8 cellular contexts compared by ENCODE assay signal in genomic region chr16:74775255-74775654, GRCh38. TPM values are rescaled to one million over a fixed set of nuclear protein-coding genes. Genes with fewer than 3 reads are reported as not detected.
DNase-seq lines count a peak whose midpoint lies in the region; ATAC-seq, FAIRE-seq and TF ChIP-seq lines count a peak whose summit lies in the region.

No MANE protein-coding gene starts in this region.

- H3K4me2 ChIP-seq in GM12878 (ENCODE audit: control insufficient read depth, insufficient read depth), result peak overlapping the region; percentile 91
- peak overlapping the region; percentile 60 for H3K4me2 ChIP-seq in mesenchymal stem cell (ENCODE audit: low read length, poor library complexity, severe bottlenecking)

- no peak overlapping the region for H4K91ac ChIP-seq in mesenchymal stem cell (ENCODE audit: low read length)

- ATAC-seq in Right ventricle myocardium superior (ENCODE audit: poor library complexity) (no peak), GM12878 (no peak)

- in situ Hi-C loops in GM12878 (cut with MboI), result no loop called here

- no peaks in the 10 kb centered on the region for H3K79me1 ChIP-seq in mesenchymal stem cell (replicated peaks; ENCODE audit: low read length, poor library complexity, severe bottlenecking)

- no peak overlapping the region for H3K9ac ChIP-seq in GM12878 (ENCODE audit: control insufficient read depth, insufficient read depth, low read length)
- no peak overlapping the region for H3K9ac ChIP-seq in mesenchymal stem cell (ENCODE audit: low read length)

- H2AK5ac ChIP-seq in mesenchymal stem cell (ENCODE audit: low read length, severe bottlenecking), result no peak overlapping the region

- CTCF ChIA-PET in GM12878 (lab: Yijun Ruan, JAX), result interaction anchor here (0.7 to 8.9 kb wide), 3 partner anchors 12 to 185 kb away, joined by 3 to 35 read pairs (median 5); no protein-coding TSS in a partner anchor

- intact Hi-C loops in left ventricle myocardium inferior (cut with micrococcal nuclease), result no loop called here
- intact Hi-C loops in Right ventricle myocardium superior (cut with DNase I), result no loop called here
- intact Hi-C loops in GM12878 (cut with micrococcal nuclease; ENCODE audit: unreplicated experiment), result no loop called here

- no peak overlapping the region for H3K4ac ChIP-seq in mesenchymal stem cell (ENCODE audit: low read depth in 1 of 2, low read length in 2 of 2)

- SMC1A ChIA-PET in GM12878 (lab: Charles Lee; ENCODE audit: uncharacterized antibody, unreplicated experiment), result interaction anchor here (0.6 kb wide), 1 partner anchor 8 kb away, joined by 3 read pairs; no protein-coding TSS in a partner anchor

- no peak overlapping the region for H3K27ac ChIP-seq in left ventricle myocardium inferior (replicated peaks)
- no peak overlapping the region for H3K27ac ChIP-seq in GM12878 (ENCODE audit: control insufficient read depth, insufficient read depth)
- H3K27ac ChIP-seq in mesenchymal stem cell (ENCODE audit: low read length, poor library complexity, severe bottlenecking), result no peak overlapping the region

- RAD21 ChIA-PET in GM12878 (lab: Charles Lee; ENCODE audit: unreplicated experiment), result interaction anchor here (1.1 kb wide), 1 partner anchor 87 kb away, joined by 3 read pairs; no protein-coding TSS in a partner anchor

- H3K18ac ChIP-seq in mesenchymal stem cell (ENCODE audit: low read depth in 1 of 2, low read length in 2 of 2), result no peak overlapping the region

- DNase-seq in left ventricle myocardium inferior (no peak), Right ventricle myocardium superior (no peak), GM12878 (ENCODE audit: low read depth, low spot score) (no peak), mesenchymal stem cell (no peak), NCI-H2029 (lab: John Stamatoyannopoulos, UW) (no peak), retina (no peak), NOMO-1 treated with dmso at 0.1 percent for 144 hours (lab: John Stamatoyannopoulos, UW; ENCODE audit: unreplicated experiment) (no peak), HK-2 (ENCODE audit: unreplicated experiment) (no peak)

- H3K4me1 ChIP-seq in left ventricle myocardium inferior, result peaks cover 13% of the 10 kb centered on the region
- H3K4me1 ChIP-seq in GM12878 (ENCODE audit: control insufficient read depth, insufficient read depth, low read length), result peaks cover 18% of the 10 kb centered on the region
- H3K4me1 ChIP-seq in mesenchymal stem cell (ENCODE audit: control insufficient read depth, insufficient read depth, low read depth, low read length), result peaks cover 13% of the 10 kb centered on the region

- TF ChIP-seq POLR2A in GM12878 (IDR thresholded peaks at IDR 0.05; ENCODE audit: low read depth, low read length), result no peak

- H3K27me3 ChIP-seq in left ventricle myocardium inferior (ENCODE audit: low read depth) (peaks cover 70% of the 10 kb centered on the region), GM12878 (replicated peaks in 1 of 2; ENCODE audit: control insufficient read depth in 2 of 2, insufficient read depth in 2 of 2, low read length in 1 of 2) (peaks cover 0 to 5% of the 10 kb centered on the region in 2 experiments), mesenchymal stem cell (ENCODE audit: control insufficient read depth in 1 of 2, insufficient read depth in 1 of 2, low read length in 2 of 2) (peaks cover 26 to 55% of the 10 kb centered on the region in 2 experiments)

- H3K79me2 ChIP-seq in GM12878 (ENCODE audit: control insufficient read depth, insufficient read depth, low read length), result no peaks in the 10 kb centered on the region

- H3K4me3 ChIP-seq in left ventricle myocardium inferior, result peak overlapping the region; percentile 64
- H3K4me3 ChIP-seq in GM12878, result peak overlapping the region; percentile 71; the same call in 1 of the 2 replicates
- no peak overlapping the region for H3K4me3 ChIP-seq in mesenchymal stem cell (ENCODE audit: insufficient read depth in 1 of 2, low read depth in 1 of 2, low read length in 2 of 2)

- TF ChIP-seq RAD21 in GM12878 (IDR thresholded peaks at IDR 0.05; ENCODE audit: insufficient read depth, low read depth, low read length), result no peak

- POLR2A ChIA-PET in GM12878 (lab: Charles Lee), result no interaction called here

- no peak for FAIRE-seq in GM12878 (lab: Jason Lieb, UNC)

- H3K14ac ChIP-seq in mesenchymal stem cell (ENCODE audit: low read length in 2 of 2), result no peak overlapping the region

- no peak overlapping the region for H2BK5ac ChIP-seq in mesenchymal stem cell (ENCODE audit: low read depth, low read length, poor library complexity, severe bottlenecking)

- no TSS peak for BruUV-seq in GM12878 (replicated peaks; lab: Mats Ljungman, UMichigan)

- H2AFZ ChIP-seq in GM12878 (ENCODE audit: control insufficient read depth, low read depth, low read length) (no peak overlapping the region; the same call in 1 of the 2 replicates), mesenchymal stem cell (ENCODE audit: low read depth, low read length) (no peak overlapping the region)

- no peak overlapping the region for H2BK12ac ChIP-seq in mesenchymal stem cell (ENCODE audit: low read length in 2 of 2)

- no peaks in the 10 kb centered on the region for H3K36me3 ChIP-seq in left ventricle myocardium inferior
- H3K36me3 ChIP-seq in GM12878 (ENCODE audit: control insufficient read depth in 2 of 2, insufficient read depth in 2 of 2, low read length in 1 of 2), result no peaks in the 10 kb centered on the region
- H3K36me3 ChIP-seq in mesenchymal stem cell (ENCODE audit: control insufficient read depth in 1 of 2, insufficient read depth in 2 of 2, low read depth in 1 of 2, low read length in 2 of 2), result no peaks in the 10 kb centered on the region

- H4K8ac ChIP-seq in mesenchymal stem cell (ENCODE audit: low read length), result no peak overlapping the region

- no peak for TF ChIP-seq CTCF in left ventricle myocardium inferior (IDR thresholded peaks at IDR 0.05; ENCODE audit: borderline replicate concordance)
- no peak for TF ChIP-seq CTCF in GM12878 (IDR thresholded peaks at IDR 0.05 in 2 of 3, conservative IDR thresholded peaks at IDR 0.05 in 1 of 3; ENCODE audit: control insufficient read depth in 2 of 3, extremely low read depth in 1 of 3, insufficient read depth in 1 of 3, low read depth in 3 of 3, low read length in 3 of 3)

- H3K9me3 ChIP-seq in left ventricle myocardium inferior (replicated peaks), result no peaks in the 10 kb centered on the region
- H3K9me3 ChIP-seq in GM12878 (replicated peaks; ENCODE audit: control insufficient read depth, insufficient read depth, low read length), result no peaks in the 10 kb centered on the region
- no peaks in the 10 kb centered on the region for H3K9me3 ChIP-seq in mesenchymal stem cell (ENCODE audit: control insufficient read depth, low read length)

- H2BK120ac ChIP-seq in mesenchymal stem cell (ENCODE audit: low read depth, low read length), result no peak overlapping the region

- H2BK15ac ChIP-seq in mesenchymal stem cell (ENCODE audit: low read depth, poor library complexity, severe bottlenecking), result no peak overlapping the region

- 33% methylated on average over 5 of the region's 5 CpGs for WGBS in GM12878 (ENCODE audit: insufficient coverage, insufficient replicate concordance, low lambda C conversion rate, missing lambda C conversion rate)
- WGBS in mesenchymal stem cell, result 73% methylated on average over 1 of the region's 5 CpGs

- no peak overlapping the region for H3K23ac ChIP-seq in mesenchymal stem cell (ENCODE audit: low read length in 2 of 2)

- no peak for TF ChIP-seq EP300 in GM12878 (IDR thresholded peaks at IDR 0.05; ENCODE audit: borderline replicate concordance in 1 of 2, control insufficient read depth in 1 of 2, low read depth in 2 of 2, low read length in 2 of 2)

- H4K20me1 ChIP-seq in GM12878 (ENCODE audit: control insufficient read depth, insufficient read depth), result no peaks in the 10 kb centered on the region

RNA-seq across cellular contexts. Expression of gene FA2H, which starts 0.6 kb away (rescaled TPM):
- total RNA-seq in left ventricle myocardium inferior (not detected), Right ventricle myocardium superior (0.16 TPM), GM12878 (2014; rRNA removed) (0.05 and 0.73 TPM in 2 replicates), GM12878 (2014; rRNA removed; fragmentation: Illumina TruSeq; extraction: Trizol) (0.18 and 0.60 TPM in 2 replicates), GM12878 (2021) (0.27 and 0.38 TPM in 2 replicates)
- 0.29 and 0.93 TPM in 2 replicates for total RNA-seq in GM12878 (2013; cell fraction: nucleolus; rRNA removed)
- 1.1 TPM for polyA plus RNA-seq in GM12878 (2011; ENCODE audit: low read depth)
- polyA plus RNA-seq in GM12878 (2011; rRNA removed) (0.54 and 0.61 TPM in 2 replicates), GM12878 (2014; fragmentation: Illumina TruSeq; extraction: Trizol) (0.66 and 16.7 TPM in 2 replicates), GM12878 (2014; fragmentation: Nextera tagmentation; extraction: Ambion mirVana) (under 1 TPM in 1 of 2 experiments, not detected in 1; 0.05 TPM), GM12878 (2014; rRNA removed) (0.08 and 0.51 TPM in 2 replicates), GM12878 (2016; fragmentation: Nextera tagmentation; extraction: Ambion mirVana) (not detected)
- 0.09 and 0.27 TPM in 2 replicates for polyA plus RNA-seq in GM12878 (2011; cell fraction: cytosol; rRNA removed)
- 0.06 and 0.79 TPM in 2 replicates for polyA plus RNA-seq in GM12878 (2011; cell fraction: nucleus; rRNA removed)
- 2.6 and 3.6 TPM in 2 replicates for polyA plus RNA-seq in GM12878 (2012)
- not detected in 2 replicates for polyA minus RNA-seq in GM12878 (2011; rRNA and poly(A)+ RNA removed)
- not detected in 2 replicates for polyA minus RNA-seq in GM12878 (2011; cell fraction: cytosol; rRNA and poly(A)+ RNA removed)
- not detected in 2 replicates for polyA minus RNA-seq in GM12878 (2011; cell fraction: nucleus; rRNA and poly(A)+ RNA removed)
- polyA plus RNA-seq in mesenchymal stem cell (2013, experiment 1 of 2), result not detected
- polyA plus RNA-seq in mesenchymal stem cell (2013, experiment 2 of 2), result not detected

Comparison
In these comparisons a context has a peak if more than half of its experiments do, and no peak if none do; other contexts are left out.
1. H3K4me3 ChIP-seq: peak in left ventricle myocardium inferior (single experiment) and GM12878 (single experiment); none in mesenchymal stem cell (0 of 2).